ENCODE assay signal across 8 cellular contexts in genomic region chr11:133945087-133945974, GRCh38. TPM values are rescaled to one million over a fixed set of nuclear protein-coding genes. Genes with fewer than 3 reads are reported as not detected.
DNase-seq lines count a peak whose midpoint lies in the region; ATAC-seq and TF ChIP-seq lines count a peak whose summit lies in the region.

No MANE protein-coding gene starts in this region.

- H3K4me1 ChIP-seq in fibroblast of lung (ENCODE audit: control insufficient read depth, extremely low read depth, insufficient read depth, low read length) (no peaks in the 10 kb centered on the region), colonic mucosa (no peaks in the 10 kb centered on the region)

- H3K27ac ChIP-seq in fibroblast of lung (ENCODE audit: insufficient read depth, low read length) (no peak overlapping the region), colonic mucosa (no peak overlapping the region)

- no peak for TF ChIP-seq CTCF in fibroblast of lung (conservative IDR thresholded peaks at IDR 0.05 in 1 of 2, IDR thresholded peaks at IDR 0.05 in 1 of 2; ENCODE audit: low read depth in 1 of 2, low read length in 2 of 2)
- TF ChIP-seq CTCF in colonic mucosa (IDR thresholded peaks at IDR 0.05) = no peak

- H3K36me3 ChIP-seq in fibroblast of lung (ENCODE audit: control insufficient read depth, insufficient read depth, low read length) = no peaks in the 10 kb centered on the region
- H3K36me3 ChIP-seq in colonic mucosa = no peaks in the 10 kb centered on the region

- DNase-seq in HT1080 (ENCODE audit: low read depth) (peak; percentile 40), fibroblast of lung (ENCODE audit: low read depth in 2 of 2) (peak in 1 of 2 donors; percentile 79), 8988T (no peak), NCI-H774 (lab: John Stamatoyannopoulos, UW) (no peak), colonic mucosa (no peak)
- peak in 2 of 3 experiments; percentile 63 to 76 for DNase-seq in activated CD8-positive, alpha-beta memory T cell treated with anti-CD3 and anti-CD28 coated beads for 48 hours (ENCODE audit: low read depth in 2 of 3, low spot score in 2 of 3)
- peak; percentile 80 for DNase-seq in stimulated activated CD4-positive, alpha-beta T cell treated with anti-CD3 and anti-CD28 coated beads, Interleukin-4, amount 100 ng/mL, for 24 hours

- no peak for ATAC-seq in GM21526 (IDR thresholded peaks at IDR 0.05; ENCODE audit: low FRiP score, unreplicated experiment)

- H3K4me3 ChIP-seq in fibroblast of lung (replicated peaks in 1 of 4; ENCODE audit: control extremely low read depth in 1 of 4, insufficient read depth in 1 of 4, low read depth in 3 of 4, low read length in 4 of 4) = no peak overlapping the region
- H3K4me3 ChIP-seq in colonic mucosa = no peak overlapping the region

- H4K20me1 ChIP-seq in fibroblast of lung (ENCODE audit: control insufficient read depth, extremely low read depth, insufficient read depth, low read length) = no peaks in the 10 kb centered on the region

- no peaks in the 10 kb centered on the region for H3K79me2 ChIP-seq in fibroblast of lung (ENCODE audit: control insufficient read depth, insufficient read depth, low read length)

- H3K9me3 ChIP-seq in fibroblast of lung (ENCODE audit: control insufficient read depth, insufficient read depth, low read depth, low read length) (no peaks in the 10 kb centered on the region), colonic mucosa (no peaks in the 10 kb centered on the region)

- H3K9ac ChIP-seq in fibroblast of lung (ENCODE audit: insufficient read depth, low read length) (no peak overlapping the region), colonic mucosa (ENCODE audit: low read depth in 2 of 2, low read length in 2 of 2) (no peak overlapping the region)

- H3K27me3 ChIP-seq in fibroblast of lung (ENCODE audit: control insufficient read depth, insufficient read depth, low read length) = no peaks in the 10 kb centered on the region
- no peaks in the 10 kb centered on the region for H3K27me3 ChIP-seq in colonic mucosa

- no peak overlapping the region for H2AFZ ChIP-seq in fibroblast of lung (ENCODE audit: low read length)

- intact Hi-C loops in colonic mucosa (cut with DNase I) = no loop called here

- H3K4me2 ChIP-seq in fibroblast of lung (ENCODE audit: extremely low read depth, insufficient read depth, low read length) = peak overlapping the region; percentile 44

RNA-seq across cellular contexts. Expression of gene IGSF9B, which starts 11.4 kb away (rescaled TPM):
- 0.17 and 0.64 TPM in 2 replicates for total RNA-seq in HT1080 (2014; rRNA removed; shearing (Covaris generic))
- polyA plus RNA-seq in HT1080 (2015; cell fraction: cytosol; rRNA removed) = 0.83 and 0.87 TPM in 2 replicates
- 2.5 and 5.4 TPM in 2 replicates for polyA plus RNA-seq in HT1080 (2015; cell fraction: nucleus; rRNA removed)
- total RNA-seq in fibroblast of lung = under 0.01 and 0.26 TPM in 2 replicates
- not detected in 2 replicates for polyA plus RNA-seq in fibroblast of lung
- not detected in 2 replicates for polyA plus RNA-seq in fibroblast of lung (2012)
- not detected in 2 replicates for polyA minus RNA-seq in fibroblast of lung (ENCODE audit: low replicate concordance)
- 1 to 10 TPM; 5.0 to 6.0 TPM for total RNA-seq in colonic mucosa

Comparison
In these comparisons a context has a peak if more than half of its experiments do, and no peak if none do; other contexts are left out.
1. DNase-seq: peak in HT1080 (single experiment), activated CD8-positive, alpha-beta memory T cell treated with anti-CD3 and anti-CD28 coated beads for 48 hours (2 of 3) and stimulated activated CD4-positive, alpha-beta T cell treated with anti-CD3 and anti-CD28 coated beads, Interleukin-4, amount 100 ng/mL, for 24 hours (single experiment); none in 8988T (single experiment), NCI-H774 (single experiment) and colonic mucosa (single experiment).